ENCODE assay signal across 25 cellular contexts in genomic region chr17:17872468-17873345, GRCh38. TPM values are rescaled to one million over a fixed set of nuclear protein-coding genes. Genes with fewer than 3 reads are reported as not detected.
DNase-seq lines count a peak whose midpoint lies in the region; ATAC-seq, FAIRE-seq and TF ChIP-seq lines count a peak whose summit lies in the region.
"Had no signal": no experiment of that assay in that cellular context is flagged by ENCODE, and none has a peak within 500 bp of the region (broad histone marks: within the 10 kb centered on the region; RNA-seq: fewer than 3 reads in every experiment).

No MANE protein-coding gene starts in this region.

- H3K27ac ChIP-seq in SK-N-SH (ENCODE audit: low read depth in 2 of 2, low read length in 1 of 2) (peak overlapping the region in 1 of 2 experiments; percentile 56; a peak in 2 of 4 replicates), PC-3 (ENCODE audit: low read length) (peak overlapping the region; percentile 38), H1 (ENCODE audit: low read depth, low read length) (no peak overlapping the region)
- H3K27ac ChIP-seq: pancreas, upper lobe of right lung had no signal

- no peak overlapping the region for H3K4me2 ChIP-seq in SK-N-SH
- peak overlapping the region; percentile 11; the same call in 1 of the 2 replicates for H3K4me2 ChIP-seq in PC-3 (ENCODE audit: low read length)
- no peak overlapping the region for H3K4me2 ChIP-seq in H1 (ENCODE audit: insufficient read depth in 1 of 2, low read depth in 2 of 2, low read length in 2 of 2)

- H2AFZ ChIP-seq in SK-N-SH (ENCODE audit: low read depth), result no peak overlapping the region
- no peak overlapping the region for H2AFZ ChIP-seq in PC-3 (ENCODE audit: low read length)
- H2AFZ ChIP-seq in H1 (ENCODE audit: low read length), result no peak overlapping the region

- no peak overlapping the region for H3K23ac ChIP-seq in H1 (ENCODE audit: insufficient read length)

- TF ChIP-seq EP300 in SK-N-SH (IDR thresholded peaks at IDR 0.05; ENCODE audit: borderline replicate concordance in 1 of 2, low read depth in 1 of 2, low read length in 1 of 2) (no peak), H1 (IDR thresholded peaks at IDR 0.05; ENCODE audit: borderline replicate concordance in 1 of 2, low read depth in 2 of 2, low read length in 2 of 2) (no peak)

- H4K8ac ChIP-seq in H1 (ENCODE audit: extremely low read depth, insufficient read depth, low read length), result no peak overlapping the region

- peak overlapping the region; percentile 75; the same call in 1 of the 2 replicates for H2BK15ac ChIP-seq in H1 (ENCODE audit: low read length)

- H2BK12ac ChIP-seq in H1 (ENCODE audit: low read depth, low read length), result 0 out of 2 replicates have a peak overlapping the region, but pooled peaks have one; percentile 46

- H2AK5ac ChIP-seq in H1 (ENCODE audit: low read depth, low read length), result no peak overlapping the region

- no peaks in the 10 kb centered on the region for H3K9me2 ChIP-seq in SK-N-SH
- H3K9me2 ChIP-seq in PC-3 (replicated peaks; ENCODE audit: low read length), result no peaks in the 10 kb centered on the region

- no peak for DNase-seq in SK-N-SH
- peak; percentile 66 for DNase-seq in PC-3
- no peak for DNase-seq in H1 (ENCODE audit: low read depth in 1 of 2, low spot score in 2 of 2)
- DNase-seq in sciatic nerve (ENCODE audit: low spot score), result no peak
- DNase-seq in DMS 273 (lab: John Stamatoyannopoulos, UW; ENCODE audit: unreplicated experiment), result no peak
- DNase-seq in SIG-M5 (lab: John Stamatoyannopoulos, UW), result no peak
- no peak for DNase-seq in NCI-H446 (lab: John Stamatoyannopoulos, UW)
- DNase-seq: activated T-cell treated with anti-CD3 and anti-CD28 coated beads, Interleukin-2, amount 50 U/mL, for 48 hours; Caco-2; naive thymus-derived CD8-positive, alpha-beta T cell; NCI-H187; OCI-M1; SHP77 treated with DMSO at 0.1 percent for 48 hours; stimulated activated naive CD8-positive, alpha-beta T cell treated with anti-CD3 and anti-CD28 coated beads, Interleukin-15, amount 100 ng/mL, for 72 hours; T-helper 1 cell; upper lobe of right lung had no signal

- TF ChIP-seq RAD21 in SK-N-SH (IDR thresholded peaks at IDR 0.05; ENCODE audit: low read length) (no peak), H1 (IDR thresholded peaks at IDR 0.05 in 1 of 2, conservative IDR thresholded peaks at IDR 0.05 in 1 of 2; ENCODE audit: low read depth in 2 of 2, low read length in 2 of 2) (no peak)

- no peak overlapping the region for H3K14ac ChIP-seq in H1 (ENCODE audit: insufficient read length)

- CTCF ChIA-PET in SK-N-SH (lab: Yijun Ruan, JAX) (interaction anchor here (1.6 to 4.7 kb wide), 4 partner anchors 9 to 46 kb away, joined by 3 to 24 read pairs (median 11); no protein-coding TSS in a partner anchor), PC-3 (lab: Charles Lee) (no interaction called here), H1 (lab: Charles Lee; ENCODE audit: partially characterized antibody) (interaction anchor here (1.1 to 26.2 kb wide), 5 partner anchors 7 to 131 kb away, joined by 3 to 404 read pairs (median 3); no protein-coding TSS in a partner anchor)

- POLR2A ChIA-PET in SK-N-SH (lab: Yijun Ruan, JAX), result no interaction called here
- POLR2A ChIA-PET in PC-3 (lab: Charles Lee; ENCODE audit: unreplicated experiment), result no interaction called here
- POLR2A ChIA-PET in H1 (lab: Charles Lee; ENCODE audit: partially characterized antibody), result no interaction called here

- intact Hi-C loops in PC-3 (cut with micrococcal nuclease) (no loop called here), sciatic nerve (cut with DNase I) (no loop called here)

- peaks cover 23 to 68% of the 10 kb centered on the region in 2 experiments for H3K36me3 ChIP-seq in SK-N-SH (replicated peaks in 1 of 2; ENCODE audit: control insufficient read depth in 1 of 2, insufficient read depth in 2 of 2, low read length in 1 of 2)
- peaks cover 48% of the 10 kb centered on the region for H3K36me3 ChIP-seq in PC-3 (ENCODE audit: low read depth, low read length)
- no peaks in the 10 kb centered on the region for H3K36me3 ChIP-seq in H1 (ENCODE audit: control insufficient read depth in 2 of 4, insufficient read depth in 4 of 4, low read length in 3 of 4)
- H3K36me3 ChIP-seq: pancreas had no signal

- H3K9ac ChIP-seq in SK-N-SH (no peak overlapping the region), PC-3 (ENCODE audit: low read length) (no peak overlapping the region), H1 (replicated peaks in 1 of 4; ENCODE audit: extremely low read depth in 1 of 4, low read depth in 3 of 4, low read length in 3 of 4) (no peak overlapping the region)

- H2BK120ac ChIP-seq in H1 (replicated peaks; ENCODE audit: low read depth, low read length), result no peak overlapping the region

- no peak for TF ChIP-seq POLR2A in H1 (IDR thresholded peaks at IDR 0.05; ENCODE audit: control extremely low read depth in 1 of 2, low read depth in 2 of 2, low read length in 2 of 2)

- BruUV-seq in PC-3 (replicated peaks; lab: Mats Ljungman, UMichigan), result no TSS peak

- H3K9me3 ChIP-seq in SK-N-SH, result no peaks in the 10 kb centered on the region
- H3K9me3 ChIP-seq in PC-3 (ENCODE audit: low read length), result no peaks in the 10 kb centered on the region
- no peaks in the 10 kb centered on the region for H3K9me3 ChIP-seq in H1 (ENCODE audit: insufficient read depth in 2 of 2, low read depth in 1 of 2, low read length in 1 of 2)
- H3K9me3 ChIP-seq: Caco-2, pancreas, upper lobe of right lung had no signal

- no peak overlapping the region for H3K18ac ChIP-seq in H1 (ENCODE audit: extremely low read depth, low read length)

- H3K23me2 ChIP-seq in H1 (ENCODE audit: low read depth, low read length), result no peaks in the 10 kb centered on the region

- H3K27me3 ChIP-seq in SK-N-SH (ENCODE audit: insufficient read depth) (no peaks in the 10 kb centered on the region), PC-3 (ENCODE audit: low read length) (no peaks in the 10 kb centered on the region), H1 (replicated peaks in 1 of 4; ENCODE audit: control insufficient read depth in 3 of 4, extremely low read depth in 1 of 4, insufficient read depth in 3 of 4, low read length in 3 of 4) (peaks cover 0 to 2% (median under 1%) of the 10 kb centered on the region in 4 experiments; a peak in 2 of 7 replicates)
- H3K27me3 ChIP-seq: pancreas, upper lobe of right lung had no signal

- no peak overlapping the region for H3K56ac ChIP-seq in H1 (replicated peaks; ENCODE audit: insufficient read length, low read depth, low read length)

- no peaks in the 10 kb centered on the region for H3K79me1 ChIP-seq in H1 (ENCODE audit: low read depth, low read length)

- H3K4me3 ChIP-seq in SK-N-SH (ENCODE audit: low read depth in 2 of 2, low read length in 1 of 2) (no peak overlapping the region), PC-3 (ENCODE audit: low read length) (no peak overlapping the region), H1 (ENCODE audit: extremely low read depth in 1 of 4, insufficient read depth in 2 of 4, low read depth in 3 of 4, low read length in 4 of 4) (no peak overlapping the region)
- H3K4me3 ChIP-seq: K562, pancreas, upper lobe of right lung had no signal

- ATAC-seq in SK-N-SH treated with all-trans-retinoic acid at 6 μM for 48 hours (no peak), PC-3 (no peak; the same call in 1 of the 2 replicates), sciatic nerve (peak; percentile 23)
- ATAC-seq: activated naive CD4-positive, alpha-beta T cell treated with anti-CD3 and anti-CD28 coated beads, Interleukin-2, amount 50 U/mL, for 72 hours; K562; left lobe of liver; naive thymus-derived CD8-positive, alpha-beta T cell; pancreas; stimulated activated naive CD8-positive, alpha-beta T cell treated with anti-CD3 and anti-CD28 coated beads, Interleukin-15, amount 100 ng/mL, for 72 hours; upper lobe of right lung had no signal

- peaks cover 12% of the 10 kb centered on the region for H3F3A ChIP-seq in SK-N-SH (replicated peaks; ENCODE audit: insufficient read depth)
- H3F3A ChIP-seq in PC-3 (ENCODE audit: low read length, unreplicated experiment), result no peaks in the 10 kb centered on the region

- WGBS in SK-N-SH (ENCODE audit: low lambda C conversion rate), result 97% methylated on average over 8 of the region's 9 CpGs
- WGBS in H1 (ENCODE audit: extremely low coverage in 1 of 2, insufficient coverage in 1 of 2, insufficient read length in 1 of 2, insufficient replicate concordance in 2 of 2, low coverage in 1 of 2, low lambda C conversion rate in 2 of 2, missing lambda C conversion rate in 1 of 2), 2 experiments, result 88% methylated on average over 8 of the region's 9 CpGs; no CpG with 5 or more reads in 1 of the 2 experiments

- no peak overlapping the region for H2BK20ac ChIP-seq in H1 (ENCODE audit: low read length)

- H3K4me1 ChIP-seq in SK-N-SH (ENCODE audit: control insufficient read depth in 1 of 2, insufficient read depth in 2 of 2, low read depth in 1 of 2, low read length in 1 of 2) (peaks cover 6 to 58% of the 10 kb centered on the region in 2 experiments; a peak in 3 of 4 replicates), PC-3 (ENCODE audit: insufficient read depth, low read length) (peaks cover 17% of the 10 kb centered on the region), H1 (replicated peaks in 1 of 4; ENCODE audit: control insufficient read depth in 3 of 4, insufficient read depth in 4 of 4, low read length in 3 of 4) (peaks cover 3 to 18% (median 15%) of the 10 kb centered on the region in 4 experiments)

- H3K4ac ChIP-seq in H1 (replicated peaks; ENCODE audit: insufficient read length, low read depth, low read length), result no peak overlapping the region

- H4K91ac ChIP-seq in H1 (replicated peaks; ENCODE audit: insufficient read length, low read length), result no peak overlapping the region

- TF ChIP-seq CTCF in SK-N-SH (IDR thresholded peaks at IDR 0.05), result no peak
- TF ChIP-seq CTCF in PC-3 (conservative IDR thresholded peaks at IDR 0.05; ENCODE audit: low read depth, low read length), result no peak
- TF ChIP-seq CTCF in H1 (IDR thresholded peaks at IDR 0.05; ENCODE audit: control extremely low read depth in 1 of 3, insufficient read depth in 1 of 3, low read depth in 1 of 3, low read length in 3 of 3), result no peak

- H3K79me2 ChIP-seq in SK-N-SH (ENCODE audit: insufficient read depth) (no peaks in the 10 kb centered on the region), PC-3 (ENCODE audit: low read length) (no peaks in the 10 kb centered on the region), H1 (ENCODE audit: control insufficient read depth in 1 of 2, insufficient read depth in 2 of 2, low read length in 2 of 2) (no peaks in the 10 kb centered on the region)

- H4K5ac ChIP-seq in H1 (ENCODE audit: insufficient read length, low read depth, low read length), result no peak overlapping the region

- no peak overlapping the region for H2BK5ac ChIP-seq in H1 (ENCODE audit: low read depth, low read length)

- peaks cover under 1% of the 10 kb centered on the region; the same call in 1 of the 2 replicates for H4K20me1 ChIP-seq in SK-N-SH (ENCODE audit: insufficient read depth)
- H4K20me1 ChIP-seq in PC-3 (ENCODE audit: low read length), result no peaks in the 10 kb centered on the region
- no peaks in the 10 kb centered on the region for H4K20me1 ChIP-seq in H1 (replicated peaks in 1 of 2; ENCODE audit: control insufficient read depth in 1 of 2, insufficient read depth in 2 of 2, low read length in 2 of 2)

- FAIRE-seq in H1 (lab: Jason Lieb, UNC), result no peak
- FAIRE-seq: colon, GM18507, H54, K562, pancreas, TTC549 had no signal

RNA-seq across cellular contexts. Expression of gene SREBF1, which starts 35.9 kb away (rescaled TPM):
- polyA plus RNA-seq in SK-N-SH (2012; rRNA removed) (15.9 and 20.4 TPM in 2 replicates), H1 (2011; rRNA removed) (28.6 and 64.6 TPM in 2 replicates)
- 5.3 and 8.6 TPM in 2 replicates for polyA plus RNA-seq in SK-N-SH (2012; cell fraction: cytosol; rRNA removed)
- 92.2 and 140 TPM in 2 replicates for polyA plus RNA-seq in SK-N-SH (2012; cell fraction: nucleus; rRNA removed)
- total RNA-seq in PC-3 (2014; rRNA removed) (167 and 194 TPM in 2 replicates), sciatic nerve (257 TPM)
- 69.9 and 70.8 TPM in 2 replicates for total RNA-seq in H1 (2021; fragmentation: NEBNext Ultra II Directional; extraction: Animal tissue kit (Norgen Biotek cat#: 25700))
- polyA plus RNA-seq in H1 (2011; cell fraction: cytosol; rRNA removed), result 34.1 TPM
- 270 TPM for polyA plus RNA-seq in H1 (2011; cell fraction: nucleus; rRNA removed)
- polyA plus RNA-seq in H1 (2012, experiment 1 of 2), result 45.2 to 64.7 TPM (median 53.7 TPM) in 4 replicates
- 36.4 TPM for polyA plus RNA-seq in H1 (2012, experiment 2 of 2)
- polyA plus RNA-seq in H1 (2013, experiment 1 of 2), result 88.4 TPM
- 76.5 TPM for polyA plus RNA-seq in H1 (2013, experiment 2 of 2)
- polyA minus RNA-seq in H1 (2011; rRNA and poly(A)+ RNA removed), result 21.0 and 35.5 TPM in 2 replicates
- polyA minus RNA-seq in H1 (2011; cell fraction: cytosol; rRNA and poly(A)+ RNA removed), result 60.1 TPM
- polyA minus RNA-seq in H1 (2011; cell fraction: nucleus; rRNA and poly(A)+ RNA removed), result 90.1 TPM
